ENCODE assay signal across 8 cellular contexts in genomic region chr1:27365372-27366112, GRCh38. TPM values are rescaled to one million over a fixed set of nuclear protein-coding genes. Genes with fewer than 3 reads are reported as not detected.
DNase-seq lines count a peak whose midpoint lies in the region; ATAC-seq, FAIRE-seq and TF ChIP-seq lines count a peak whose summit lies in the region.

No MANE protein-coding gene starts in this region.

- H3K79me2 ChIP-seq in smooth muscle cell (ENCODE audit: low read depth) = peaks cover 5% of the 10 kb centered on the region

- 9% methylated on average over 28 of the region's 40 CpGs for WGBS in smooth muscle cell (ENCODE audit: low lambda C conversion rate)

- H3K27ac ChIP-seq in smooth muscle cell (ENCODE audit: low read depth) = peak overlapping the region; percentile 77

- H2AFZ ChIP-seq in smooth muscle cell (ENCODE audit: low read depth) = peak overlapping the region; percentile 68

- peak overlapping the region; percentile 84 for H3K4me3 Mint-ChIP-seq in WTC11

- H3F3A ChIP-seq in smooth muscle cell (ENCODE audit: low read depth) = peaks cover 7% of the 10 kb centered on the region

- H4K20me1 ChIP-seq in smooth muscle cell (ENCODE audit: low read depth) = peaks cover 5% of the 10 kb centered on the region

- peaks cover 20% of the 10 kb centered on the region for H3K4me1 ChIP-seq in smooth muscle cell (ENCODE audit: low read depth)

- FAIRE-seq in bronchial epithelial cell (lab: Jason Lieb, UNC) = no peak

- H3K4me3 ChIP-seq in HFF-Myc (replicated peaks; ENCODE audit: low read depth, low read length) (peak overlapping the region; percentile 53), bronchial epithelial cell (ENCODE audit: low read depth, low read length) (peak overlapping the region; percentile 75), smooth muscle cell (peak overlapping the region; percentile 63)

- CTCF ChIA-PET in WTC11 (lab: Charles Lee) = interaction anchor here (0.6 to 8.7 kb wide), 41 partner anchors 11 to 688 kb away, joined by 3 to 258 read pairs (median 5); partner anchors contain the start of genes CD164L2, IFI6, SLC9A1 and SYTL1

- H3K36me3 Mint-ChIP-seq in WTC11 = no peaks in the 10 kb centered on the region

- peaks cover 25% of the 10 kb centered on the region for H3K4me1 Mint-ChIP-seq in WTC11

- no peaks in the 10 kb centered on the region for H3K9me3 Mint-ChIP-seq in WTC11

- peak overlapping the region; percentile 88 for H3K4me2 ChIP-seq in smooth muscle cell

- H3K27me3 Mint-ChIP-seq in WTC11 (ENCODE audit: low read depth) = peaks cover 33% of the 10 kb centered on the region

- POLR2A ChIA-PET in WTC11 (lab: Charles Lee) = interaction anchor here (0.5 to 4.1 kb wide), 17 partner anchors 8 to 428 kb away, joined by 3 to 29 read pairs (median 4); partner anchors contain the start of genes CD164L2, SYTL1 and WASF2

- peak overlapping the region; percentile 21 for H3K9ac ChIP-seq in smooth muscle cell (ENCODE audit: low read depth)

- ATAC-seq in WTC11 (peak; percentile 53), HG02588 (IDR thresholded peaks at IDR 0.05; ENCODE audit: unreplicated experiment) (no peak)

- peak; percentile 86 for DNase-seq in DMS153 (lab: John Stamatoyannopoulos, UW)
- DNase-seq in HFF-Myc (ENCODE audit: extremely low read depth, low read depth) = peak; percentile 63
- peak; percentile 84 for DNase-seq in NCI-H2196 treated with DMSO at 0.1 percent for 48 hours (lab: John Stamatoyannopoulos, UW; ENCODE audit: unreplicated experiment)
- DNase-seq in WTC11 (ENCODE audit: low spot score) = peak; percentile 86
- peak; percentile 75 for DNase-seq in bronchial epithelial cell (ENCODE audit: low read depth)
- DNase-seq in iris pigment epithelial cell (ENCODE audit: low read depth) = peak; percentile 90
- DNase-seq in smooth muscle cell (lab: John Stamatoyannopoulos, UW; ENCODE audit: unreplicated experiment) = peak; percentile 93

- TF ChIP-seq CTCF in HFF-Myc (IDR thresholded peaks at IDR 0.05; ENCODE audit: low read depth, low read length, missing control alignments) (no peak), WTC11 (IDR thresholded peaks at IDR 0.05) (no peak), bronchial epithelial cell (IDR thresholded peaks at IDR 0.05; ENCODE audit: insufficient read depth, low read length, severe bottlenecking) (no peak), smooth muscle cell (IDR thresholded peaks at IDR 0.05; ENCODE audit: borderline replicate concordance, insufficient read depth, poor library complexity, severe bottlenecking) (no peak)

- H3K36me3 ChIP-seq in bronchial epithelial cell (ENCODE audit: control insufficient read depth, insufficient read depth, low read length) (peaks cover 37% of the 10 kb centered on the region), smooth muscle cell (ENCODE audit: low read depth) (no peaks in the 10 kb centered on the region)

- H3K27me3 ChIP-seq in bronchial epithelial cell (ENCODE audit: control insufficient read depth, insufficient read depth, low read length) (no peaks in the 10 kb centered on the region), smooth muscle cell (ENCODE audit: low read depth) (no peaks in the 10 kb centered on the region)

- H3K9me3 ChIP-seq in smooth muscle cell (replicated peaks; ENCODE audit: low read depth) = no peaks in the 10 kb centered on the region

- peak overlapping the region; percentile 97 for H3K27ac Mint-ChIP-seq in WTC11

TF ChIP-seq in WTC11, 78 proteins besides CTCF, POLR2A, EP300 and RAD21:
- TF ChIP-seq NR2C2 (CRISPR knock-in tag; IDR thresholded peaks at IDR 0.05) (no peak), CREM (CRISPR knock-in tag; IDR thresholded peaks at IDR 0.05) (no peak), GABPB1 (CRISPR knock-in tag; IDR thresholded peaks at IDR 0.05) (no peak), SP1 (CRISPR knock-in tag; conservative IDR thresholded peaks at IDR 0.05) (0 out of 2 replicates have a peak, but pooled peaks have one; percentile 28), KAT7 (CRISPR knock-in tag; IDR thresholded peaks at IDR 0.05; ENCODE audit: borderline replicate concordance) (no peak), IRF2 (CRISPR knock-in tag; IDR thresholded peaks at IDR 0.05; ENCODE audit: borderline replicate concordance, low read depth) (no peak), ZNF121 (CRISPR knock-in tag; IDR thresholded peaks at IDR 0.05) (no peak), FOXJ3 (CRISPR knock-in tag; IDR thresholded peaks at IDR 0.05; ENCODE audit: borderline replicate concordance) (no peak), NFE2L1 (CRISPR knock-in tag; IDR thresholded peaks at IDR 0.05) (0 out of 2 replicates have a peak, but pooled peaks have one; percentile 10)
- TF ChIP-seq, protein P1, sequence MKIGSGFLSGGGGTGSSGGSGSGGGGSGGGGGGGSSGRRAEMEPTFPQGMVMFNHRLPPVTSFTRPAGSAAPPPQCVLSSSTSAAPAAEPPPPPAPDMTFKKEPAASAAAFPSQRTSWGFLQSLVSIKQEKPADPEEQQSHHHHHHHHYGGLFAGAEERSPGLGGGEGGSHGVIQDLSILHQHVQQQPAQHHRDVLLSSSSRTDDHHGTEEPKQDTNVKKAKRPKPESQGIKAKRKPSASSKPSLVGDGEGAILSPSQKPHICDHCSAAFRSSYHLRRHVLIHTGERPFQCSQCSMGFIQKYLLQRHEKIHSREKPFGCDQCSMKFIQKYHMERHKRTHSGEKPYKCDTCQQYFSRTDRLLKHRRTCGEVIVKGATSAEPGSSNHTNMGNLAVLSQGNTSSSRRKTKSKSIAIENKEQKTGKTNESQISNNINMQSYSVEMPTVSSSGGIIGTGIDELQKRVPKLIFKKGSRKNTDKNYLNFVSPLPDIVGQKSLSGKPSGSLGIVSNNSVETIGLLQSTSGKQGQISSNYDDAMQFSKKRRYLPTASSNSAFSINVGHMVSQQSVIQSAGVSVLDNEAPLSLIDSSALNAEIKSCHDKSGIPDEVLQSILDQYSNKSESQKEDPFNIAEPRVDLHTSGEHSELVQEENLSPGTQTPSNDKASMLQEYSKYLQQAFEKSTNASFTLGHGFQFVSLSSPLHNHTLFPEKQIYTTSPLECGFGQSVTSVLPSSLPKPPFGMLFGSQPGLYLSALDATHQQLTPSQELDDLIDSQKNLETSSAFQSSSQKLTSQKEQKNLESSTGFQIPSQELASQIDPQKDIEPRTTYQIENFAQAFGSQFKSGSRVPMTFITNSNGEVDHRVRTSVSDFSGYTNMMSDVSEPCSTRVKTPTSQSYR (CRISPR knock-in tag; IDR thresholded peaks at IDR 0.05) = no peak
- TF ChIP-seq, protein P2, sequence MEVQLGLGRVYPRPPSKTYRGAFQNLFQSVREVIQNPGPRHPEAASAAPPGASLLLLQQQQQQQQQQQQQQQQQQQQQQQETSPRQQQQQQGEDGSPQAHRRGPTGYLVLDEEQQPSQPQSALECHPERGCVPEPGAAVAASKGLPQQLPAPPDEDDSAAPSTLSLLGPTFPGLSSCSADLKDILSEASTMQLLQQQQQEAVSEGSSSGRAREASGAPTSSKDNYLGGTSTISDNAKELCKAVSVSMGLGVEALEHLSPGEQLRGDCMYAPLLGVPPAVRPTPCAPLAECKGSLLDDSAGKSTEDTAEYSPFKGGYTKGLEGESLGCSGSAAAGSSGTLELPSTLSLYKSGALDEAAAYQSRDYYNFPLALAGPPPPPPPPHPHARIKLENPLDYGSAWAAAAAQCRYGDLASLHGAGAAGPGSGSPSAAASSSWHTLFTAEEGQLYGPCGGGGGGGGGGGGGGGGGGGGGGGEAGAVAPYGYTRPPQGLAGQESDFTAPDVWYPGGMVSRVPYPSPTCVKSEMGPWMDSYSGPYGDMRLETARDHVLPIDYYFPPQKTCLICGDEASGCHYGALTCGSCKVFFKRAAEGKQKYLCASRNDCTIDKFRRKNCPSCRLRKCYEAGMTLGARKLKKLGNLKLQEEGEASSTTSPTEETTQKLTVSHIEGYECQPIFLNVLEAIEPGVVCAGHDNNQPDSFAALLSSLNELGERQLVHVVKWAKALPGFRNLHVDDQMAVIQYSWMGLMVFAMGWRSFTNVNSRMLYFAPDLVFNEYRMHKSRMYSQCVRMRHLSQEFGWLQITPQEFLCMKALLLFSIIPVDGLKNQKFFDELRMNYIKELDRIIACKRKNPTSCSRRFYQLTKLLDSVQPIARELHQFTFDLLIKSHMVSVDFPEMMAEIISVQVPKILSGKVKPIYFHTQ (CRISPR knock-in tag; IDR thresholded peaks at IDR 0.05) = no peak

RNA-seq across cellular contexts. Expression of gene MAP3K6, which starts 1.2 kb away (rescaled TPM):
- 13.3 to 15.0 TPM (median 14.0 TPM) in 3 replicates for total RNA-seq in WTC11 (2021)
- total RNA-seq in bronchial epithelial cell = 12.1 and 17.2 TPM in 2 replicates
- total RNA-seq in smooth muscle cell = 9.1 and 14.1 TPM in 2 replicates
- polyA plus RNA-seq in smooth muscle cell = 29.0 and 45.7 TPM in 2 replicates

RNA-seq across cellular contexts. Expression of gene FCN3, which starts 9.1 kb away (rescaled TPM):
- total RNA-seq in WTC11 (2021) (0.98 to 1.6 TPM (median 1.3 TPM) in 3 replicates), bronchial epithelial cell (0.26 TPM in 2 replicates), smooth muscle cell (not detected in 2 replicates)
- polyA plus RNA-seq in smooth muscle cell = 0.69 TPM in 1 of 2 replicates, not detected in the other

RNA-seq across cellular contexts. Expression of gene CD164L2, which starts 17.6 kb away (rescaled TPM):
- total RNA-seq in WTC11 (2021) = 3.0 to 5.5 TPM (median 4.3 TPM) in 3 replicates
- 1.1 and 2.9 TPM in 2 replicates for total RNA-seq in bronchial epithelial cell
- 0.09 and 0.31 TPM in 2 replicates for total RNA-seq in smooth muscle cell
- 0.45 TPM in 1 of 2 replicates, not detected in the other for polyA plus RNA-seq in smooth muscle cell

RNA-seq across cellular contexts. Expression of gene SYTL1, which starts 23.7 kb away (rescaled TPM):
- total RNA-seq in WTC11 (2021) (18.0 to 19.7 TPM (median 18.5 TPM) in 3 replicates), bronchial epithelial cell (31.9 and 86.3 TPM in 2 replicates), smooth muscle cell (15.2 and 16.5 TPM in 2 replicates)
- 14.2 and 48.1 TPM in 2 replicates for polyA plus RNA-seq in smooth muscle cell

RNA-seq across cellular contexts. Expression of gene GPR3, which starts 26.9 kb away (rescaled TPM):
- 7.8 to 12.4 TPM (median 7.8 TPM) in 3 replicates for total RNA-seq in WTC11 (2021)
- total RNA-seq in bronchial epithelial cell = not detected in 2 replicates
- total RNA-seq in smooth muscle cell = 2.7 and 3.9 TPM in 2 replicates
- polyA plus RNA-seq in smooth muscle cell = 3.9 and 4.0 TPM in 2 replicates
